In the genomic region with DNA sequence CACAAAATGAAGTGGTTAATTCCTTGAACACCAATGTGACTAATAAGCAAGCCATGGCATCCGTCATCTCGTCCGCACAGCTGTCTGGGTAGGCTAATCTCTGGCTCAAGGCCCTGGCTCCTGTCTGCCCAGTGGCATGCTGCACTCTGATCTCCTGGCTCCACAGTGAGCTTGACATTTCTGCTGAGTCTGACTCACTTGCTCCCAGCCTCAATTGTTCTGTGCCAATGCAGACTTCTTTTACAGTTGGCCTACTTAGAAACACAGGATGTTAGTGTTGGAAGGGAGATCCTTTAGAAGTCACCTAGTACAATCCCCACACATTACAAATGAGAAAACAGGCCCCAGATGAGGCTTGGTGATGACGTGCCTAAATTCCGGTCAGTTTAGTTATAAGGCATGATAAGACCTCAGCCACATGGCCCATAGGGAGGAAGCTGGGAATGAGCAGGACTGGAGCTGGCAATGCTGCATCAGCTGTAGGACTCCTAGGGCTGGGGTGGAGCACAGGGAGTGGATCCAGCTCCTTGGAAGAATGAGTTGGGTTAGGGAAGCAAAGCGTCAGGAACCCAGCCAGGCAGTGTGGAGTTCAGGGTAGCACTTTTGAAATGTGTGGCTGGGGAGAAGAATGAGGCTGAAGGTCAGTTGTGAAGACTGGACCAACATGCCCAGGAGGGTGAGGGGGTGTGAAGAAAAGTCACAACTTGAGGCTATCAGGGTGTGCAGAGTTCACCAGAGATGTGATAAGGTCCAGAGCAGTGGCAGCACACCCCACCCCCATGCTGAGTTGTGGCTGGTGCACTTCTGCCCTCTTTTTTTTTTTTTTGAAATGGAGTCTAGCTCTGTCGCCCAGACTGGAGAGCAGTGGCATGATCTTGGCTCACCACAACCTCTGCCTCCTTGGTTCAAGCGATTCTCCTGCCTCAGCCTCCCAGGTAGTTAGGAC, we compare ENCODE assay signal across 1 cellular context.
TF ChIP-seq lines count a peak whose summit lies in the region.

No MANE protein-coding gene starts in this region.

TF ChIP-seq in HepG2, 621 proteins besides CTCF, POLR2A, EP300 and RAD21 (continued from another document):
- TF ChIP-seq, protein P1, sequence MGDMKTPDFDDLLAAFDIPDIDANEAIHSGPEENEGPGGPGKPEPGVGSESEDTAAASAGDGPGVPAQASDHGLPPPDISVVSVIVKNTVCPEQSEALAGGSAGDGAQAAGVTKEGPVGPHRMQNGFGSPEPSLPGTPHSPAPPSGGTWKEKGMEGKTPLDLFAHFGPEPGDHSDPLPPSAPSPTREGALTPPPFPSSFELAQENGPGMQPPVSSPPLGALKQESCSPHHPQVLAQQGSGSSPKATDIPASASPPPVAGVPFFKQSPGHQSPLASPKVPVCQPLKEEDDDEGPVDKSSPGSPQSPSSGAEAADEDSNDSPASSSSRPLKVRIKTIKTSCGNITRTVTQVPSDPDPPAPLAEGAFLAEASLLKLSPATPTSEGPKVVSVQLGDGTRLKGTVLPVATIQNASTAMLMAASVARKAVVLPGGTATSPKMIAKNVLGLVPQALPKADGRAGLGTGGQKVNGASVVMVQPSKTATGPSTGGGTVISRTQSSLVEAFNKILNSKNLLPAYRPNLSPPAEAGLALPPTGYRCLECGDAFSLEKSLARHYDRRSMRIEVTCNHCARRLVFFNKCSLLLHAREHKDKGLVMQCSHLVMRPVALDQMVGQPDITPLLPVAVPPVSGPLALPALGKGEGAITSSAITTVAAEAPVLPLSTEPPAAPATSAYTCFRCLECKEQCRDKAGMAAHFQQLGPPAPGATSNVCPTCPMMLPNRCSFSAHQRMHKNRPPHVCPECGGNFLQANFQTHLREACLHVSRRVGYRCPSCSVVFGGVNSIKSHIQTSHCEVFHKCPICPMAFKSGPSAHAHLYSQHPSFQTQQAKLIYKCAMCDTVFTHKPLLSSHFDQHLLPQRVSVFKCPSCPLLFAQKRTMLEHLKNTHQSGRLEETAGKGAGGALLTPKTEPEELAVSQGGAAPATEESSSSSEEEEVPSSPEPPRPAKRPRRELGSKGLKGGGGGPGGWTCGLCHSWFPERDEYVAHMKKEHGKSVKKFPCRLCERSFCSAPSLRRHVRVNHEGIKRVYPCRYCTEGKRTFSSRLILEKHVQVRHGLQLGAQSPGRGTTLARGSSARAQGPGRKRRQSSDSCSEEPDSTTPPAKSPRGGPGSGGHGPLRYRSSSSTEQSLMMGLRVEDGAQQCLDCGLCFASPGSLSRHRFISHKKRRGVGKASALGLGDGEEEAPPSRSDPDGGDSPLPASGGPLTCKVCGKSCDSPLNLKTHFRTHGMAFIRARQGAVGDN (CRISPR knock-in tag; IDR thresholded peaks at IDR 0.05), result peak; percentile 24; the same call in 1 of the 2 replicates
- TF ChIP-seq FOSL2 (CRISPR knock-in tag; IDR thresholded peaks at IDR 0.05) (peak; percentile 59), GPN1 (CRISPR knock-in tag; IDR thresholded peaks at IDR 0.05; ENCODE audit: borderline replicate concordance) (no peak), HNF4A (CRISPR knock-in tag; IDR thresholded peaks at IDR 0.05) (peak; percentile 46; the same call in 1 of the 2 replicates), SKI (IDR thresholded peaks at IDR 0.05; ENCODE audit: partially characterized antibody) (peak; percentile 32), SOX6 (IDR thresholded peaks at IDR 0.05) (no peak), SOX6 (CRISPR knock-in tag; IDR thresholded peaks at IDR 0.05) (0 out of 2 replicates have a peak, but pooled peaks have one; percentile 17), ZXDC (CRISPR knock-in tag; IDR thresholded peaks at IDR 0.05) (no peak), MAFK (conservative IDR thresholded peaks at IDR 0.05 in 1 of 2, IDR thresholded peaks at IDR 0.05 in 1 of 2; ENCODE audit: low read length in 2 of 2) (peak; percentile 30 to 41; a peak in 3 of 4 replicates), CCDC6 (CRISPR knock-in tag; IDR thresholded peaks at IDR 0.05) (no peak), MAFF (IDR thresholded peaks at IDR 0.05; ENCODE audit: low read depth, low read length) (peak; percentile 38; the same call in 1 of the 2 replicates), ZC3H4 (CRISPR knock-in tag; IDR thresholded peaks at IDR 0.05; ENCODE audit: borderline replicate concordance) (no peak), ZNF567 (CRISPR knock-in tag; IDR thresholded peaks at IDR 0.05; ENCODE audit: borderline replicate concordance) (no peak)
- TF ChIP-seq, protein P2, sequence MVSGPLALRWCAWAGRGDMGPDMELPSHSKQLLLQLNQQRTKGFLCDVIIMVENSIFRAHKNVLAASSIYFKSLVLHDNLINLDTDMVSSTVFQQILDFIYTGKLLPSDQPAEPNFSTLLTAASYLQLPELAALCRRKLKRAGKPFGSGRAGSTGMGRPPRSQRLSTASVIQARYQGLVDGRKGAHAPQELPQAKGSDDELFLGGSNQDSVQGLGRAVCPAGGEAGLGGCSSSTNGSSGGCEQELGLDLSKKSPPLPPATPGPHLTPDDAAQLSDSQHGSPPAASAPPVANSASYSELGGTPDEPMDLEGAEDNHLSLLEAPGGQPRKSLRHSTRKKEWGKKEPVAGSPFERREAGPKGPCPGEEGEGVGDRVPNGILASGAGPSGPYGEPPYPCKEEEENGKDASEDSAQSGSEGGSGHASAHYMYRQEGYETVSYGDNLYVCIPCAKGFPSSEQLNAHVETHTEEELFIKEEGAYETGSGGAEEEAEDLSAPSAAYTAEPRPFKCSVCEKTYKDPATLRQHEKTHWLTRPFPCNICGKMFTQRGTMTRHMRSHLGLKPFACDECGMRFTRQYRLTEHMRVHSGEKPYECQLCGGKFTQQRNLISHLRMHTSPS (CRISPR knock-in tag; IDR thresholded peaks at IDR 0.05; ENCODE audit: low read depth), result peak; percentile 75; the same call in 1 of the 2 replicates
- TF ChIP-seq, protein P3, sequence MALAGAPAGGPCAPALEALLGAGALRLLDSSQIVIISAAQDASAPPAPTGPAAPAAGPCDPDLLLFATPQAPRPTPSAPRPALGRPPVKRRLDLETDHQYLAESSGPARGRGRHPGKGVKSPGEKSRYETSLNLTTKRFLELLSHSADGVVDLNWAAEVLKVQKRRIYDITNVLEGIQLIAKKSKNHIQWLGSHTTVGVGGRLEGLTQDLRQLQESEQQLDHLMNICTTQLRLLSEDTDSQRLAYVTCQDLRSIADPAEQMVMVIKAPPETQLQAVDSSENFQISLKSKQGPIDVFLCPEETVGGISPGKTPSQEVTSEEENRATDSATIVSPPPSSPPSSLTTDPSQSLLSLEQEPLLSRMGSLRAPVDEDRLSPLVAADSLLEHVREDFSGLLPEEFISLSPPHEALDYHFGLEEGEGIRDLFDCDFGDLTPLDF (CRISPR knock-in tag; IDR thresholded peaks at IDR 0.05), result no peak
- TF ChIP-seq, protein P4, sequence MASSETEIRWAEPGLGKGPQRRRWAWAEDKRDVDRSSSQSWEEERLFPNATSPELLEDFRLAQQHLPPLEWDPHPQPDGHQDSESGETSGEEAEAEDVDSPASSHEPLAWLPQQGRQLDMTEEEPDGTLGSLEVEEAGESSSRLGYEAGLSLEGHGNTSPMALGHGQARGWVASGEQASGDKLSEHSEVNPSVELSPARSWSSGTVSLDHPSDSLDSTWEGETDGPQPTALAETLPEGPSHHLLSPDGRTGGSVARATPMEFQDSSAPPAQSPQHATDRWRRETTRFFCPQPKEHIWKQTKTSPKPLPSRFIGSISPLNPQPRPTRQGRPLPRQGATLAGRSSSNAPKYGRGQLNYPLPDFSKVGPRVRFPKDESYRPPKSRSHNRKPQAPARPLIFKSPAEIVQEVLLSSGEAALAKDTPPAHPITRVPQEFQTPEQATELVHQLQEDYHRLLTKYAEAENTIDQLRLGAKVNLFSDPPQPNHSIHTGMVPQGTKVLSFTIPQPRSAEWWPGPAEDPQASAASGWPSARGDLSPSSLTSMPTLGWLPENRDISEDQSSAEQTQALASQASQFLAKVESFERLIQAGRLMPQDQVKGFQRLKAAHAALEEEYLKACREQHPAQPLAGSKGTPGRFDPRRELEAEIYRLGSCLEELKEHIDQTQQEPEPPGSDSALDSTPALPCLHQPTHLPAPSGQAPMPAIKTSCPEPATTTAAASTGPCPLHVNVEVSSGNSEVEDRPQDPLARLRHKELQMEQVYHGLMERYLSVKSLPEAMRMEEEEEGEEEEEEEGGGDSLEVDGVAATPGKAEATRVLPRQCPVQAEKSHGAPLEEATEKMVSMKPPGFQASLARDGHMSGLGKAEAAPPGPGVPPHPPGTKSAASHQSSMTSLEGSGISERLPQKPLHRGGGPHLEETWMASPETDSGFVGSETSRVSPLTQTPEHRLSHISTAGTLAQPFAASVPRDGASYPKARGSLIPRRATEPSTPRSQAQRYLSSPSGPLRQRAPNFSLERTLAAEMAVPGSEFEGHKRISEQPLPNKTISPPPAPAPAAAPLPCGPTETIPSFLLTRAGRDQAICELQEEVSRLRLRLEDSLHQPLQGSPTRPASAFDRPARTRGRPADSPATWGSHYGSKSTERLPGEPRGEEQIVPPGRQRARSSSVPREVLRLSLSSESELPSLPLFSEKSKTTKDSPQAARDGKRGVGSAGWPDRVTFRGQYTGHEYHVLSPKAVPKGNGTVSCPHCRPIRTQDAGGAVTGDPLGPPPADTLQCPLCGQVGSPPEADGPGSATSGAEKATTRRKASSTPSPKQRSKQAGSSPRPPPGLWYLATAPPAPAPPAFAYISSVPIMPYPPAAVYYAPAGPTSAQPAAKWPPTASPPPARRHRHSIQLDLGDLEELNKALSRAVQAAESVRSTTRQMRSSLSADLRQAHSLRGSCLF (CRISPR knock-in tag; IDR thresholded peaks at IDR 0.05; ENCODE audit: borderline replicate concordance), result no peak
